ENCODE assay signal across 1 cellular context in the genomic region with DNA sequence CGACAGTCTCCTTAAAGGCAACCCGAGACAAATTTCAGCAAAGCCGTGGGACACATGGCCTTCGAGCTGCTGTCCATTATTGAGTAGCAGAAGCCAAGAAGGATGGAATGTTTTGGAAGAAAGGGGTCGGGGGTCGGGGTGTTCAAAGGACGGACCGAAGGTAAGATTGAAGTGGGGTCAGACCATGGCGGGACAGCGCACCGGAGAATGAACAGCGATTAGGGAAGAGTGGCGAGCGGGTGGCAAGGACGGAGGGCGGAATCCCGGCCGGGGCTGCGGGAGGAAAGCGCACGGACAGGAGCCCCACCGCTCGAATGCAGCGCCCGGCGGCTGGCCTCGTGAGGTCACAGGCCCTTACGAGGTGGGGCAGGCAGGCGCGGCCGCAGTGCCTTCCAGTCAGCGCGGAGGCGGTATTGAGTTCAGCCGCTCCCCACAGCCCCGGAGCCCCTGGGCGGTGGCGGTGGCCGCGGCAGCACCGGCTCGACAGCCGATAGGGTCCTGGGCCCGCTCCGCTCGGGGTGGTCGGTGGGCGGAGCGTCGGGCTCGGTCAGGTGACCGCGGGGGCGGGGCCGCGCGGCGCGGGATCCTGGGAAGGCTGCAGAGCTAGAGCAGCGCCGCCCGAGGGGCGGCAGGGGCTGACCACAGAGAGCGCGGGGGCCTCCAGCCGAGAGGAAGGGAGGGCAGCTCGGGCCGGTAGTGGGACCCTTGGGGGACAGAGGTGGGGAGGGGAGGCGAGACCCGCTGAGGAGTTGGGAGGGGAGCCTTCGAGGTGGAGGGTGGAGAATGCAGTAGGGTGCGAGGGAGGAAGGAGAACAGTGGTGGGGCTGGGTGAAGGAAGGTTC.
TF ChIP-seq lines count a peak whose summit lies in the region.

A gene with protein sequence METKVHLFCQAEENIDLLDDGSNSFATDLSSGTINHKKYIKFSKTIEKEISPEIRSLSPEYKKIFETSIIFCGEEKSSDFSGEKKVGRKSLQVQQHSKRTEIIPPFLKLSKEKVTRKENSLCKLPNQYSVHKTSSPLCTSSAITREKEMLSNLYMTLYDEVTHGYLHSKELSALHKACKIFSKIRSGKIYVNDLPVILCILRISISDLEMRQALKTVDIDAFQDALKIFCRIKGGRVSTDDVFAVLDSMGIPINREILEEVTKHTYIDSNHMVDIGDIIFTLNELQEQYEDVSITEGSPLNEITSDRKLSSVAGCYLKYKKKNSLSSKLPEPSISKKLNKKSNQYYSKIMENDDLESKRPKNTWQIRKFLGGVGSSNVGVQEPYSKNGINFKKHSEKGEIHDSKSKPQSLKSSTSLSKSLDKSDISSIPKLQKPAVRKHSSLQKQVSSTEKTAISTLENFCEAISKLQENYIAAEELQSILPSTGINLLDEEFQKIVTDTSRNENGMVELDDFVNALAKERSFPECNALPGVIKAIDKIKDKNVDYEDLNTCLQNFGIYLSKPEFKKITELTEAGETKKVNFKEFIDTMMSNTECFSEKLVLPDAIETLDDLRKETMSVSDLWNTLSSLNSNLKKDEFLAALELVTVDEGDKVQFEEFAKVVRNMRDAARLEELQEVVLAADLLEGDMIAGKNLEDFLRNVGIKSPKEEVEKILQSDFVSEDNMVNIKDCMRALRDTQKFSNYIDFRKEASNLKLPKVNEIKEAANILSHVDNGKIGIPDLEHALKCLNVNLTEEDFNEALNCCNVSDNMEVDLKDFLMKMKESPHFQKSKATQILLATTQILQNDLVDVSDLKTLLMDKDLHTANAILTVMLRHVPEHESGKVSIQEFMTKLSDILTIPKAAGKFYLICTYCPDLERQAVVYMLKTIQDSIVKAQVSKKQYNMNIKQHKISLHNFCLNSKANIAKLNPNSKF (plus strand): TSS at position 574 of the 842 bp plus-strand sequence. CDS start 4,399 bp downstream, outside the sequence.

TF ChIP-seq in GM12878, 131 proteins besides CTCF, POLR2A, EP300 and RAD21 (continued from another document):
- TF ChIP-seq, protein P1, sequence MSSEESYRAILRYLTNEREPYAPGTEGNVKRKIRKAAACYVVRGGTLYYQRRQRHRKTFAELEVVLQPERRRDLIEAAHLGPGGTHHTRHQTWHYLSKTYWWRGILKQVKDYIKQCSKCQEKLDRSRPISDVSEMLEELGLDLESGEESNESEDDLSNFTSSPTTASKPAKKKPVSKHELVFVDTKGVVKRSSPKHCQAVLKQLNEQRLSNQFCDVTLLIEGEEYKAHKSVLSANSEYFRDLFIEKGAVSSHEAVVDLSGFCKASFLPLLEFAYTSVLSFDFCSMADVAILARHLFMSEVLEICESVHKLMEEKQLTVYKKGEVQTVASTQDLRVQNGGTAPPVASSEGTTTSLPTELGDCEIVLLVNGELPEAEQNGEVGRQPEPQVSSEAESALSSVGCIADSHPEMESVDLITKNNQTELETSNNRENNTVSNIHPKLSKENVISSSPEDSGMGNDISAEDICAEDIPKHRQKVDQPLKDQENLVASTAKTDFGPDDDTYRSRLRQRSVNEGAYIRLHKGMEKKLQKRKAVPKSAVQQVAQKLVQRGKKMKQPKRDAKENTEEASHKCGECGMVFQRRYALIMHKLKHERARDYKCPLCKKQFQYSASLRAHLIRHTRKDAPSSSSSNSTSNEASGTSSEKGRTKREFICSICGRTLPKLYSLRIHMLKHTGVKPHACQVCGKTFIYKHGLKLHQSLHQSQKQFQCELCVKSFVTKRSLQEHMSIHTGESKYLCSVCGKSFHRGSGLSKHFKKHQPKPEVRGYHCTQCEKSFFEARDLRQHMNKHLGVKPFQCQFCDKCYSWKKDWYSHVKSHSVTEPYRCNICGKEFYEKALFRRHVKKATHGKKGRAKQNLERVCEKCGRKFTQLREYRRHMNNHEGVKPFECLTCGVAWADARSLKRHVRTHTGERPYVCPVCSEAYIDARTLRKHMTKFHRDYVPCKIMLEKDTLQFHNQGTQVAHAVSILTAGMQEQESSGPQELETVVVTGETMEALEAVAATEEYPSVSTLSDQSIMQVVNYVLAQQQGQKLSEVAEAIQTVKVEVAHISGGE (CRISPR knock-in tag; IDR thresholded peaks at IDR 0.05) = no peak
- TF ChIP-seq HCFC1 (IDR thresholded peaks at IDR 0.05; ENCODE audit: low read length) = no peak
TF ChIP-seq in GM12878: peak in this region for 48.
